In genomic region chr1:154158307-154159125, GRCh38 we compare ENCODE assay signal across 1 cellular context.
TF ChIP-seq lines count a peak whose summit lies in the region.

No MANE protein-coding gene starts in this region.

TF ChIP-seq in GM12878, 131 proteins besides CTCF, POLR2A, EP300 and RAD21 (continued from another document):
- no peak for TF ChIP-seq CUX1 (IDR thresholded peaks at IDR 0.05; ENCODE audit: insufficient replicate concordance, low read depth, low read length)
- peak; percentile 73 to 81 for TF ChIP-seq IKZF2 (IDR thresholded peaks at IDR 0.05)
- TF ChIP-seq E2F4 (IDR thresholded peaks at IDR 0.05; ENCODE audit: low read depth, low read length), result no peak
- TF ChIP-seq POLR2AphosphoS2 (IDR thresholded peaks at IDR 0.05; ENCODE audit: low read depth, low read length), result no peak
